Comparison of ENCODE assay signal across 19 cellular contexts in the genomic region with DNA sequence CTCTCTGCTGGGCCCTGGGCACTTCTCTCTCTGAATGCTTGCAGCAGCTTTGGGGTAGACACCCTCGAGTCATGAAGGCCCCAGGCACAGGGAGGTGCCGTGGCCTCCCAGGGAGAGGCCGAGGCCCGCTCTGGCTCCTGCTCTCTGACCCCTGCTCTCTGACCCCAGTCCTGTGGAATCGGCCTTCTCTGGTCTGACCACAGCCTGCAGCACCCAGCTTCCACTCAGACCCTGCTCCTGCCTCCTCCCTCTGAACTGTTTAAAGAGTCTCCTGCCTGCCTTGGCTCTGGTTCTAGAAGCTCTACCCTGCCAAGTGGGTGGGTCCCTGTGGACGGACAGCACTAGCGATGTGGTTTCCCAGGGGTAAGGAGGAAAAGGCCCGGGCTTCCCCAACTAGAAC.
DNase-seq lines count a peak whose midpoint lies in the region; ATAC-seq and TF ChIP-seq lines count a peak whose summit lies in the region.
"Had no signal": no experiment of that assay in that cellular context is flagged by ENCODE, and none has a peak within 500 bp of the region (broad histone marks: within the 10 kb centered on the region; RNA-seq: fewer than 3 reads in every experiment).

No MANE protein-coding gene starts in this region.

- H3K27me3 Mint-ChIP-seq in stimulated activated naive CD8-positive, alpha-beta T cell treated with anti-CD3 and anti-CD28 coated beads, Interleukin-15, amount 100 ng/mL, for 72 hours, result no peaks in the 10 kb centered on the region

- H3K27ac Mint-ChIP-seq in stimulated activated naive CD8-positive, alpha-beta T cell treated with anti-CD3 and anti-CD28 coated beads, Interleukin-15, amount 100 ng/mL, for 72 hours, result peak overlapping the region; percentile 63 to 77
- H3K27ac Mint-ChIP-seq: HFFc6 had no signal

- DNase-seq in dorsolateral prefrontal cortex, result no peak
- DNase-seq in left lung, result no peak
- no peak for DNase-seq in stimulated activated naive CD8-positive, alpha-beta T cell treated with anti-CD3 and anti-CD28 coated beads, Interleukin-15, amount 100 ng/mL, for 72 hours
- DNase-seq in OCI-M2 (lab: John Stamatoyannopoulos, UW; ENCODE audit: unreplicated experiment), result no peak
- DNase-seq in erythroblast (lab: John Stamatoyannopoulos, UW), result no peak
- no peak for DNase-seq in NCI-H128 (lab: John Stamatoyannopoulos, UW; ENCODE audit: unreplicated experiment)
- DNase-seq in NCI-H774 (lab: John Stamatoyannopoulos, UW), result no peak
- DNase-seq: Caco-2, DMS153, EL, HFFc6, NCI-H1048, NCI-H146, NCI-H2081, NCI-H510A, NCI-H82 had no signal

- no peaks in the 10 kb centered on the region for H3K9me3 Mint-ChIP-seq in stimulated activated naive CD8-positive, alpha-beta T cell treated with anti-CD3 and anti-CD28 coated beads, Interleukin-15, amount 100 ng/mL, for 72 hours
- H3K9me3 Mint-ChIP-seq: HFFc6 had no signal

- intact Hi-C loops in dorsolateral prefrontal cortex (cut with DNase I), result no loop called here
- intact Hi-C loops in left lung (cut with DNase I), result no loop called here

- H3K4me3 ChIP-seq in dorsolateral prefrontal cortex, result no peak overlapping the region
- H3K4me3 ChIP-seq in left lung, result no peak overlapping the region

- no peaks in the 10 kb centered on the region for H3K9me3 ChIP-seq in left lung
- H3K9me3 ChIP-seq: Caco-2 had no signal

- H3K4me3 Mint-ChIP-seq in stimulated activated naive CD8-positive, alpha-beta T cell treated with anti-CD3 and anti-CD28 coated beads, Interleukin-15, amount 100 ng/mL, for 72 hours, result no peak overlapping the region
- H3K4me3 Mint-ChIP-seq: CD14-positive monocyte, HFFc6 had no signal

- ATAC-seq in left lung, result peak; percentile 24
- ATAC-seq in stimulated activated naive CD8-positive, alpha-beta T cell treated with anti-CD3 and anti-CD28 coated beads, Interleukin-15, amount 100 ng/mL, for 72 hours, result no peak

- no peaks in the 10 kb centered on the region for H3K36me3 ChIP-seq in left lung

- TF ChIP-seq POLR2A in erythroblast (IDR thresholded peaks at IDR 0.05; ENCODE audit: low read length), result no peak

- peak overlapping the region; percentile 8 for H3K27ac ChIP-seq in angular gyrus (ENCODE audit: low read depth, low read length)
- peak overlapping the region in 50 of 59 donors; percentile 2 to 82 (median 61) for H3K27ac ChIP-seq in dorsolateral prefrontal cortex
- no peak overlapping the region for H3K27ac ChIP-seq in left lung
- H3K27ac ChIP-seq: KMS-11 had no signal

- TF ChIP-seq CTCF in dorsolateral prefrontal cortex (IDR thresholded peaks at IDR 0.05 in 54 of 56, conservative IDR thresholded peaks at IDR 0.05 in 2 of 56; ENCODE audit: low read depth in 1 of 56, partially characterized antibody in 56 of 56) (no peak), left lung (IDR thresholded peaks at IDR 0.05) (no peak)

- H3K4me1 ChIP-seq in left lung, result no peaks in the 10 kb centered on the region
- H3K4me1 ChIP-seq: Caco-2 had no signal

- no peaks in the 10 kb centered on the region for H3K4me1 Mint-ChIP-seq in stimulated activated naive CD8-positive, alpha-beta T cell treated with anti-CD3 and anti-CD28 coated beads, Interleukin-15, amount 100 ng/mL, for 72 hours

- H3K27me3 ChIP-seq in dorsolateral prefrontal cortex, result no peaks in the 10 kb centered on the region
- no peaks in the 10 kb centered on the region for H3K27me3 ChIP-seq in left lung

Comparison
In these comparisons a context has a peak if more than half of its experiments do, and no peak if none do; other contexts are left out.
1. H3K27ac ChIP-seq: peak in angular gyrus (single experiment) and dorsolateral prefrontal cortex (50 of 59); none in left lung (0 of 2).